In genomic region chr9:83234541-83234940, GRCh38 we compare ENCODE assay signal across 19 cellular contexts.
DNase-seq lines count a peak whose midpoint lies in the region; ATAC-seq and TF ChIP-seq lines count a peak whose summit lies in the region.
"Had no signal": no experiment of that assay in that cellular context is flagged by ENCODE, and none has a peak within 500 bp of the region (broad histone marks: within the 10 kb centered on the region; RNA-seq: fewer than 3 reads in every experiment).

No MANE protein-coding gene starts in this region.

- H3K4me3 Mint-ChIP-seq in MCF 10A (ENCODE audit: unreplicated experiment): no peak overlapping the region
- H3K4me3 Mint-ChIP-seq: B cell; CD4-positive, CD25-positive, alpha-beta regulatory T cell; H9 had no signal

- no peak for ATAC-seq in GM21423 (IDR thresholded peaks at IDR 0.05; ENCODE audit: unreplicated experiment)
- ATAC-seq in GM19023 (IDR thresholded peaks at IDR 0.05; ENCODE audit: unreplicated experiment): no peak

- H3K4me3 ChIP-seq in breast epithelium: no peak overlapping the region
- H3K4me3 ChIP-seq in fibroblast of the aortic adventitia (ENCODE audit: low read depth, low read length): no peak overlapping the region
- H3K4me3 ChIP-seq in hepatocyte: no peak overlapping the region

- H3K36me3 Mint-ChIP-seq in MCF 10A (ENCODE audit: insufficient read depth, unreplicated experiment): no peaks in the 10 kb centered on the region
- H3K36me3 Mint-ChIP-seq: CD4-positive, CD25-positive, alpha-beta regulatory T cell had no signal

- CTCF ChIA-PET in MCF 10A (lab: Yijun Ruan, JAX): no interaction called here

- no peaks in the 10 kb centered on the region for H4K20me1 ChIP-seq in hepatocyte (ENCODE audit: insufficient read depth, poor library complexity, severe bottlenecking)

- no peaks in the 10 kb centered on the region for H3K27me3 Mint-ChIP-seq in MCF 10A (ENCODE audit: insufficient read depth, unreplicated experiment)
- H3K27me3 Mint-ChIP-seq: B cell; CD4-positive, CD25-positive, alpha-beta regulatory T cell had no signal

- TF ChIP-seq CTCF in MCF 10A (IDR thresholded peaks at IDR 0.05; ENCODE audit: unreplicated experiment) (no peak), breast epithelium (IDR thresholded peaks at IDR 0.05) (no peak), fibroblast of the aortic adventitia (IDR thresholded peaks at IDR 0.05; ENCODE audit: insufficient read depth, low read length) (no peak), hepatocyte (IDR thresholded peaks at IDR 0.05; ENCODE audit: poor library complexity) (no peak)

- no peak for TF ChIP-seq POLR2A in breast epithelium (IDR thresholded peaks at IDR 0.05)

- H3K4me1 Mint-ChIP-seq in MCF 10A (ENCODE audit: insufficient read depth, unreplicated experiment): peaks cover 6% of the 10 kb centered on the region
- H3K4me1 Mint-ChIP-seq: B cell; CD4-positive, CD25-positive, alpha-beta regulatory T cell had no signal

- H3K9me3 Mint-ChIP-seq in MCF 10A (ENCODE audit: unreplicated experiment): no peaks in the 10 kb centered on the region
- H3K9me3 Mint-ChIP-seq: CD4-positive, CD25-positive, alpha-beta regulatory T cell had no signal

- POLR2A ChIA-PET in MCF 10A (lab: Yijun Ruan, JAX): no interaction called here

- DNase-seq in MCF 10A (ENCODE audit: unreplicated experiment) (peak; percentile 23), breast epithelium (ENCODE audit: low spot score in 2 of 2) (no peak), astrocyte of the hippocampus (ENCODE audit: low read depth, low spot score) (peak; percentile 39), fibroblast of the aortic adventitia (ENCODE audit: low read depth) (peak; percentile 56), renal cortical epithelial cell (ENCODE audit: low read depth) (peak; percentile 32), hepatocyte (ENCODE audit: low spot score) (no peak)
- DNase-seq: 8988T; CD4-positive, CD25-positive, alpha-beta regulatory T cell; COR-L47; DMS 273 treated with DMSO at 0.1 percent for 48 hours; DND-41; H9; NCI-H1105; NCI-H2081; NCI-H2171 treated with DMSO at 0.1 percent for 48 hours; SHP77 treated with DMSO at 0.1 percent for 48 hours had no signal

- intact Hi-C loops in MCF 10A (cut with micrococcal nuclease) (no loop called here), breast epithelium (cut with DNase I; ENCODE audit: low total_unique reads) (no loop called here)

- no peaks in the 10 kb centered on the region for H3K9me2 ChIP-seq in hepatocyte (replicated peaks; ENCODE audit: insufficient read depth)

- H3K36me3 ChIP-seq in breast epithelium (no peaks in the 10 kb centered on the region), hepatocyte (replicated peaks; ENCODE audit: insufficient read depth, low read depth) (no peaks in the 10 kb centered on the region)

- H3K9me3 ChIP-seq in breast epithelium: no peaks in the 10 kb centered on the region
- no peaks in the 10 kb centered on the region for H3K9me3 ChIP-seq in hepatocyte (ENCODE audit: low read depth)

- no peak overlapping the region for H2AFZ ChIP-seq in hepatocyte

- H3K4me1 ChIP-seq in breast epithelium: no peaks in the 10 kb centered on the region
- no peaks in the 10 kb centered on the region for H3K4me1 ChIP-seq in hepatocyte (ENCODE audit: insufficient read depth)

- BruUV-seq in MCF 10A (replicated peaks; lab: Mats Ljungman, UMichigan): no TSS peak

- H3K27ac Mint-ChIP-seq in MCF 10A (ENCODE audit: low read depth, unreplicated experiment): no peak overlapping the region
- H3K27ac Mint-ChIP-seq: B cell; CD4-positive, CD25-positive, alpha-beta regulatory T cell; H9 had no signal

- no peaks in the 10 kb centered on the region for H3K27me3 ChIP-seq in breast epithelium
- H3K27me3 ChIP-seq in hepatocyte: no peaks in the 10 kb centered on the region

- 84% methylated on average over 3 of the region's 3 CpGs for WGBS in hepatocyte (ENCODE audit: low lambda C conversion rate, missing lambda C conversion rate)

- H3K79me2 ChIP-seq in hepatocyte: no peaks in the 10 kb centered on the region

- no peak overlapping the region for H3K27ac ChIP-seq in breast epithelium
- H3K27ac ChIP-seq in hepatocyte: no peak overlapping the region

- no peak overlapping the region for H3K4me2 ChIP-seq in hepatocyte

Comparison
In these comparisons a context has a peak if more than half of its experiments do, and no peak if none do; other contexts are left out.
1. DNase-seq: peak in MCF 10A (single experiment), astrocyte of the hippocampus (single experiment), fibroblast of the aortic adventitia (single experiment) and renal cortical epithelial cell (single experiment); none in breast epithelium (0 of 2) and hepatocyte (single experiment).